ENCODE assay signal across 13 cellular contexts in the genomic region with DNA sequence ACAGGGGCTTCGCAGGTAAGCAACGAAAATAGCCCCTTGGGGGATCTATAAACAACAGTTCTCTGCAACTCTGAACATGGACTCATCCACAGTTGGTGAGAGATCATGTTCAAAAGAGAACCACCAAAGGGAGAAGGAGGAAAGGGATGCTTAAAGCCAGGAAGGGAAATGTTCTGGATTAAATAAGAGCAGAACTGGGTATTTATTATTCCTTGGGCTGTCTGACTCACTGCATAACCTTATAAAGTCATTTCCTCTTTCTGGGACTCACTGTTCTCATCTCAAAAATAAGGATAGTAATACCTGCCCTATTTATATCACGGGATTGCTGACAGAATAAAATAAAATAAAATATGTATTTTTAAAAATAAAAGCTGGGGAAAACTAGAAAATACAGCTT. TPM values are rescaled to one million over a fixed set of nuclear protein-coding genes. Genes with fewer than 3 reads are reported as not detected.
DNase-seq lines count a peak whose midpoint lies in the region; ATAC-seq and TF ChIP-seq lines count a peak whose summit lies in the region.
"Had no signal": no experiment of that assay in that cellular context is flagged by ENCODE, and none has a peak within 500 bp of the region (broad histone marks: within the 10 kb centered on the region; RNA-seq: fewer than 3 reads in every experiment).

No MANE protein-coding gene starts in this region.

- no peaks in the 10 kb centered on the region for H3K36me3 ChIP-seq in ES-I3 (ENCODE audit: insufficient read depth, low read length)
- H3K36me3 ChIP-seq in Peyer's patch: no peaks in the 10 kb centered on the region
- H3K36me3 ChIP-seq: tibial nerve had no signal

- no peak for TF ChIP-seq POLR2A in Peyer's patch (IDR thresholded peaks at IDR 0.05)

- H3K27ac ChIP-seq in Peyer's patch: peak overlapping the region in 3 of 4 donors; percentile 47 to 87 (median 75)

- H3K4me3 ChIP-seq in Peyer's patch: peak overlapping the region in 1 of 4 donors; percentile 20
- H3K4me3 ChIP-seq: GM12878, tibial nerve had no signal

- DNase-seq in Peyer's patch (no peak), omental fat pad (ENCODE audit: low spot score) (no peak), NCI-H1105 (lab: John Stamatoyannopoulos, UW) (no peak), NCI-H1417 (lab: John Stamatoyannopoulos, UW) (no peak)
- DNase-seq: activated CD4-positive, alpha-beta T cell treated with anti-CD3 and anti-CD28 coated beads, Interleukin-2, amount 50 U/mL, for 4 hours; CD4-positive, alpha-beta memory T cell; naive thymus-derived CD4-positive, alpha-beta T cell had no signal

- no peaks in the 10 kb centered on the region for H3K27me3 ChIP-seq in Peyer's patch
- H3K27me3 ChIP-seq: tibial nerve had no signal

- peaks cover 27% of the 10 kb centered on the region for H3K4me1 ChIP-seq in ES-I3 (ENCODE audit: insufficient read depth, low read length)
- peaks cover 0 to 6% (median 0%) of the 10 kb centered on the region in 4 donors for H3K4me1 ChIP-seq in Peyer's patch

- H3K9me3 ChIP-seq in ES-I3 (ENCODE audit: control insufficient read depth, insufficient read depth, low read length): no peaks in the 10 kb centered on the region
- no peaks in the 10 kb centered on the region for H3K9me3 ChIP-seq in Peyer's patch
- H3K9me3 ChIP-seq: tibial nerve had no signal

- ATAC-seq in esophagus mucosa: peak; percentile 72
- peak; percentile 69 for ATAC-seq in omental fat pad (ENCODE audit: low FRiP score)
- ATAC-seq in HG03025 (IDR thresholded peaks at IDR 0.05; ENCODE audit: low FRiP score, unreplicated experiment): no peak
- no peak for ATAC-seq in HG03196 (IDR thresholded peaks at IDR 0.05; ENCODE audit: unreplicated experiment)
- ATAC-seq: GM12878; naive thymus-derived CD4-positive, alpha-beta T cell had no signal

- no peak for TF ChIP-seq CTCF in Peyer's patch (IDR thresholded peaks at IDR 0.05)
- no peak for TF ChIP-seq CTCF in omental fat pad (IDR thresholded peaks at IDR 0.05)

- 0 out of 2 replicates have a peak overlapping the region, but pooled peaks have one; percentile 15 for H3K9ac ChIP-seq in ES-I3 (ENCODE audit: low read depth, low read length)

RNA-seq across cellular contexts. Expression of gene MARCHF3, which starts 11.2 kb away (rescaled TPM):
- 10 to 100 TPM; 10.7 to 22.9 (median 20.1) TPM for total RNA-seq in Peyer's patch
- total RNA-seq in esophagus mucosa: 2.4 TPM
- total RNA-seq in omental fat pad: 10 to 100 TPM in 2 of 4 donors, 1 to 10 TPM in 2; 7.4 to 72.7 (median 16.2) TPM

RNA-seq across cellular contexts. Expression of gene C5orf63, which starts 31.7 kb away (rescaled TPM):
- total RNA-seq in Peyer's patch (10 to 100 TPM in 2 of 4 donors, 1 to 10 TPM in 2; 1.7 to 12.1 (median 9.4) TPM), esophagus mucosa (5.1 TPM), omental fat pad (1 to 10 TPM; 1.8 to 6.5 (median 4.7) TPM)

Comparison
In these comparisons a context has a peak if more than half of its experiments do, and no peak if none do; other contexts are left out.
1. ATAC-seq: peak in esophagus mucosa (single experiment) and omental fat pad (single experiment); none in HG03025 (single experiment) and HG03196 (single experiment).